20 cellular contexts compared by ENCODE assay signal in genomic region chr11:87604350-87604749, GRCh38.
"Had no signal": no experiment of that assay in that cellular context is flagged by ENCODE, and none has a peak within 500 bp of the region (broad histone marks: within the 10 kb centered on the region; RNA-seq: fewer than 3 reads in every experiment).

No MANE protein-coding gene starts in this region.

- H3K27ac ChIP-seq: coronary artery, spleen had no signal

- H3K9me3 Mint-ChIP-seq: T-helper 1 cell treated with Interleukin-12 subunit alpha and Interleukin-12 subunit beta and Interleukin-4 antibody, amounts not matched to agents 30 μg/mL and 1 μg/mL, for 36 hours; type B pancreatic cell; WTC11 had no signal

- DNase-seq: activated CD8-positive, alpha-beta memory T cell treated with anti-CD3 and anti-CD28 coated beads for 24 hours; activated CD8-positive, alpha-beta memory T cell treated with anti-CD3 and anti-CD28 coated beads, Interleukin-2, amount 50 U/mL, for 4 hours; activated T-cell treated with anti-CD3 and anti-CD28 coated beads, Interleukin-2, amount 50 U/mL, for 24 hours; cerebellar nuclear complex; kidney glomerular epithelial cell; nucleus accumbens; spleen; stimulated activated CD4-positive, alpha-beta T cell treated with anti-CD3 and anti-CD28 coated beads, Interleukin-4, amount 100 ng/mL, for 1 hour; stimulated activated naive CD4-positive, alpha-beta T cell; T1000 had no signal

- H3K4me1 ChIP-seq: spleen had no signal

- H3K4me3 ChIP-seq: ascending aorta, coronary artery, spleen, thoracic aorta had no signal

- H3K4me3 Mint-ChIP-seq: activated T-cell treated with anti-CD3 and anti-CD28 coated beads, Interleukin-2, amount 50 U/mL, for 24 hours; activated T-helper 17 cell treated with anti-CD3 and anti-CD28 coated beads, Interleukin-2, amount 50 U/mL, for 72 hours; memory B cell; nephron; T-helper 1 cell treated with Interleukin-12 subunit alpha and Interleukin-12 subunit beta and Interleukin-4 antibody, amounts not matched to agents 30 μg/mL and 1 μg/mL, for 36 hours; type B pancreatic cell; WTC11 had no signal

- H3K27me3 ChIP-seq: ascending aorta, spleen had no signal

- H3K9me3 ChIP-seq: ascending aorta, spleen, thoracic aorta had no signal

- H3K36me3 ChIP-seq: ascending aorta, spleen, thoracic aorta had no signal

- H3K27me3 Mint-ChIP-seq: activated T-cell treated with anti-CD3 and anti-CD28 coated beads, Interleukin-2, amount 50 U/mL, for 24 hours; activated T-helper 17 cell treated with anti-CD3 and anti-CD28 coated beads, Interleukin-2, amount 50 U/mL, for 72 hours; memory B cell; type B pancreatic cell had no signal

- H3K4me1 Mint-ChIP-seq: activated T-helper 17 cell treated with anti-CD3 and anti-CD28 coated beads, Interleukin-2, amount 50 U/mL, for 72 hours; memory B cell; WTC11 had no signal

- ATAC-seq: activated naive CD4-positive, alpha-beta T cell treated with anti-CD3 and anti-CD28 coated beads, Interleukin-2, amount 50 U/mL, for 72 hours; activated T-helper 17 cell treated with anti-CD3 and anti-CD28 coated beads, Interleukin-2, amount 50 U/mL, for 72 hours; WTC11 had no signal

- H3K27ac Mint-ChIP-seq: activated naive CD4-positive, alpha-beta T cell treated with anti-CD3 and anti-CD28 coated beads, Interleukin-2, amount 50 U/mL, for 72 hours; activated T-cell treated with anti-CD3 and anti-CD28 coated beads, Interleukin-2, amount 50 U/mL, for 24 hours; activated T-helper 17 cell treated with anti-CD3 and anti-CD28 coated beads, Interleukin-2, amount 50 U/mL, for 72 hours; memory B cell; nephron; T-helper 1 cell treated with Interleukin-12 subunit alpha and Interleukin-12 subunit beta and Interleukin-4 antibody, amounts not matched to agents 30 μg/mL and 1 μg/mL, for 36 hours; type B pancreatic cell; WTC11 had no signal

- H3K36me3 Mint-ChIP-seq: activated naive CD4-positive, alpha-beta T cell treated with anti-CD3 and anti-CD28 coated beads, Interleukin-2, amount 50 U/mL, for 72 hours; memory B cell; type B pancreatic cell; WTC11 had no signal
